In the genomic region with DNA sequence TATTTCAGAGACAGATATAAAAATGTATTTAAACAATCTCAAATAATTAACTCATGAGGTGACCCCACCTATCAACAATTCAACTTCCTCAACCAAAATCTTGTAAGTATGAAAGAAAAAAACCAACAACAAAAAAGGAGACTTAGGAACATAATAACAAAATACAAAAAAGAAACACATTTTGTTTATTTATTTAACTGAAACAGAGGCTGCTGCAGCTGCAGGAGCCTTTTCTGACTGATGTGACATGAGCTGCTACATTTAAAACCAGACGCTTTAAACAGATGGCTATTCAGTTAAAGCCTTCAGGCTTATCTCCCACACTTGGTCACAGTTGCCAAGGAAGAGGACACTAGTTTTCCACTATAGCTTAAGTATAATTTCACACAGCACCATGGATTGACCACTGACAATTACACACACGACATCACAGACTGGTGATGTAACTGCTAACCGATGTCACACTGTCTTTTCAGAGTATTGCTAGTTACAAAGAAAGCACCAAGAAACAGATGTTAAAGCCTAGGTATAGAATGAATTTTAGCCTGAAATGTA, we compare ENCODE assay signal across 8 cellular contexts.
DNase-seq lines count a peak whose midpoint lies in the region; ATAC-seq, FAIRE-seq and TF ChIP-seq lines count a peak whose summit lies in the region.

No MANE protein-coding gene starts in this region.

- POLR2A ChIA-PET in HepG2 (lab: Yijun Ruan, JAX), result no interaction called here

- H3K9ac ChIP-seq in HepG2 (ENCODE audit: insufficient read depth, low read depth, low read length), result no peak overlapping the region

- H3K4me2 ChIP-seq in HepG2 (ENCODE audit: low read depth, low read length), result no peak overlapping the region

- CTCF ChIA-PET in HepG2 (lab: Yijun Ruan, JAX; ENCODE audit: low intra/inter-chr PET ratio, low total read pairs), result no interaction called here

- no peak for FAIRE-seq in HepG2 (lab: Jason Lieb, UNC)

- intact Hi-C loops in psoas muscle (cut with DNase I) (no loop called here), HepG2 (cut with micrococcal nuclease; ENCODE audit: unreplicated experiment) (no loop called here)

- peaks cover 27% of the 10 kb centered on the region for H3K79me2 ChIP-seq in HepG2 (ENCODE audit: insufficient read depth, low read length)

- TF ChIP-seq CTCF in psoas muscle (IDR thresholded peaks at IDR 0.05) (no peak), HepG2 (CRISPR knock-in tag; IDR thresholded peaks at IDR 0.05) (no peak)

- 5 to 7% (median 6%) methylated on average over 3 of the region's 3 CpGs for WGBS in psoas muscle, 3 donors
- 80% methylated on average over 3 of the region's 3 CpGs for WGBS in HepG2 (ENCODE audit: low lambda C conversion rate)

- TF ChIP-seq RAD21 in HepG2 (CRISPR knock-in tag; IDR thresholded peaks at IDR 0.05), result no peak

- no peak for TF ChIP-seq EP300 in HepG2 (IDR thresholded peaks at IDR 0.05; ENCODE audit: low read depth in 2 of 2, low read length in 2 of 2)
- TF ChIP-seq EP300 in HepG2 (CRISPR knock-in tag; IDR thresholded peaks at IDR 0.05; ENCODE audit: borderline replicate concordance), result no peak

- H3K4me3 ChIP-seq in SJSA1 (no peak overlapping the region), psoas muscle (peak overlapping the region; percentile 32), HepG2 (replicated peaks in 1 of 3; ENCODE audit: insufficient read depth in 1 of 3, low read depth in 2 of 3, low read length in 3 of 3) (no peak overlapping the region)

- peaks cover 13% of the 10 kb centered on the region; the same call in 1 of the 2 replicates for H4K20me1 ChIP-seq in HepG2 (ENCODE audit: insufficient read depth, low read length)

- DNase-seq in NCI-H2171 treated with DMSO at 0.1 percent for 48 hours (lab: John Stamatoyannopoulos, UW) (peak; percentile 44), NCI-H2171 (lab: John Stamatoyannopoulos, UW) (no peak), SJSA1 (ENCODE audit: low read depth in 1 of 2, low spot score in 2 of 2) (peak in 1 of 2 experiments; percentile 53), psoas muscle (no peak), HepG2 (ENCODE audit: low spot score) (no peak), UCSD-AML1 (lab: John Stamatoyannopoulos, UW; ENCODE audit: unreplicated experiment) (no peak), HPDE6-E6E7 (ENCODE audit: extremely low spot score) (no peak)

- in situ Hi-C loops in HepG2 (cut with HindIII; ENCODE audit: extremely low pct_ligation_motif_present, low pct_unique_long_range_greater_than_20kb), result no loop called here

- H3K9me3 ChIP-seq in SJSA1 (replicated peaks), result no peaks in the 10 kb centered on the region
- H3K9me3 ChIP-seq in psoas muscle, result no peaks in the 10 kb centered on the region
- no peaks in the 10 kb centered on the region for H3K9me3 ChIP-seq in HepG2 (ENCODE audit: low read length)

- H2AFZ ChIP-seq in HepG2 (ENCODE audit: low read length), result no peak overlapping the region

- H3K27ac ChIP-seq in SJSA1 (peak overlapping the region; percentile 39), psoas muscle (peak overlapping the region; percentile 84), HepG2 (ENCODE audit: extremely low read length, insufficient read depth, low read length) (no peak overlapping the region)

- TF ChIP-seq POLR2A in HepG2 (IDR thresholded peaks at IDR 0.05; ENCODE audit: insufficient read depth in 1 of 2, low read depth in 2 of 2, low read length in 2 of 2), result no peak

- H3K36me3 ChIP-seq in SJSA1 (no peaks in the 10 kb centered on the region), psoas muscle (ENCODE audit: insufficient read depth in 1 of 2, low read depth in 1 of 2) (no peaks in the 10 kb centered on the region), HepG2 (replicated peaks in 1 of 2; ENCODE audit: control insufficient read depth in 1 of 2, insufficient read depth in 2 of 2, low read length in 2 of 2) (no peaks in the 10 kb centered on the region)

- no peaks in the 10 kb centered on the region for H3K27me3 ChIP-seq in SJSA1 (replicated peaks)
- no peaks in the 10 kb centered on the region for H3K27me3 ChIP-seq in psoas muscle (ENCODE audit: insufficient read depth in 3 of 3, low read length in 2 of 3)
- H3K27me3 ChIP-seq in HepG2 (ENCODE audit: control insufficient read depth in 1 of 2, insufficient read depth in 2 of 2, low read length in 2 of 2), result no peaks in the 10 kb centered on the region

- H3K4me1 ChIP-seq in SJSA1 (replicated peaks) (peaks cover 48% of the 10 kb centered on the region), psoas muscle (peaks cover 83% of the 10 kb centered on the region), HepG2 (ENCODE audit: insufficient read depth, low read length) (peaks cover 39% of the 10 kb centered on the region)

- BruUV-seq in HepG2 (replicated peaks; lab: Mats Ljungman, UMichigan), result no TSS peak

- ATAC-seq in esophagus mucosa (peak; percentile 11), psoas muscle (peak; percentile 30 to 42 (median 38)), HepG2 (no peak)

TF ChIP-seq in HepG2, 621 proteins besides CTCF, POLR2A, EP300 and RAD21 (continues in another document):
- TF ChIP-seq TAF15 (IDR thresholded peaks at IDR 0.05; ENCODE audit: low read depth, low read length, poor library complexity, severe bottlenecking) (no peak), KAT8 (CRISPR knock-in tag; IDR thresholded peaks at IDR 0.05) (no peak), NFIB (CRISPR knock-in tag; IDR thresholded peaks at IDR 0.05; ENCODE audit: borderline replicate concordance) (no peak), ZNF3 (CRISPR knock-in tag; IDR thresholded peaks at IDR 0.05) (no peak), SYNCRIP (IDR thresholded peaks at IDR 0.05; ENCODE audit: insufficient read depth, low read depth, low read length) (no peak), ZFX (CRISPR knock-in tag; IDR thresholded peaks at IDR 0.05; ENCODE audit: low read depth) (no peak), WIZ (CRISPR knock-in tag; IDR thresholded peaks at IDR 0.05) (no peak), GFI1 (CRISPR knock-in tag; IDR thresholded peaks at IDR 0.05; ENCODE audit: borderline replicate concordance) (no peak), ZNF674 (CRISPR knock-in tag; IDR thresholded peaks at IDR 0.05; ENCODE audit: low read depth) (no peak), SIX1 (CRISPR knock-in tag; IDR thresholded peaks at IDR 0.05; ENCODE audit: borderline replicate concordance) (no peak), SRY (CRISPR knock-in tag; IDR thresholded peaks at IDR 0.05) (no peak), ZNF614 (CRISPR knock-in tag; IDR thresholded peaks at IDR 0.05; ENCODE audit: borderline replicate concordance) (no peak), ZNF441 (CRISPR knock-in tag; IDR thresholded peaks at IDR 0.05; ENCODE audit: borderline replicate concordance) (no peak), FOXM1 (CRISPR knock-in tag; IDR thresholded peaks at IDR 0.05) (no peak)
- TF ChIP-seq, protein P1, sequence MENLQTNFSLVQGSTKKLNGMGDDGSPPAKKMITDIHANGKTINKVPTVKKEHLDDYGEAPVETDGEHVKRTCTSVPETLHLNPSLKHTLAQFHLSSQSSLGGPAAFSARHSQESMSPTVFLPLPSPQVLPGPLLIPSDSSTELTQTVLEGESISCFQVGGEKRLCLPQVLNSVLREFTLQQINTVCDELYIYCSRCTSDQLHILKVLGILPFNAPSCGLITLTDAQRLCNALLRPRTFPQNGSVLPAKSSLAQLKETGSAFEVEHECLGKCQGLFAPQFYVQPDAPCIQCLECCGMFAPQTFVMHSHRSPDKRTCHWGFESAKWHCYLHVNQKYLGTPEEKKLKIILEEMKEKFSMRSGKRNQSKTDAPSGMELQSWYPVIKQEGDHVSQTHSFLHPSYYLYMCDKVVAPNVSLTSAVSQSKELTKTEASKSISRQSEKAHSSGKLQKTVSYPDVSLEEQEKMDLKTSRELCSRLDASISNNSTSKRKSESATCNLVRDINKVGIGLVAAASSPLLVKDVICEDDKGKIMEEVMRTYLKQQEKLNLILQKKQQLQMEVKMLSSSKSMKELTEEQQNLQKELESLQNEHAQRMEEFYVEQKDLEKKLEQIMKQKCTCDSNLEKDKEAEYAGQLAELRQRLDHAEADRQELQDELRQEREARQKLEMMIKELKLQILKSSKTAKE (CRISPR knock-in tag; IDR thresholded peaks at IDR 0.05; ENCODE audit: borderline replicate concordance), result no peak
- TF ChIP-seq, protein P2, sequence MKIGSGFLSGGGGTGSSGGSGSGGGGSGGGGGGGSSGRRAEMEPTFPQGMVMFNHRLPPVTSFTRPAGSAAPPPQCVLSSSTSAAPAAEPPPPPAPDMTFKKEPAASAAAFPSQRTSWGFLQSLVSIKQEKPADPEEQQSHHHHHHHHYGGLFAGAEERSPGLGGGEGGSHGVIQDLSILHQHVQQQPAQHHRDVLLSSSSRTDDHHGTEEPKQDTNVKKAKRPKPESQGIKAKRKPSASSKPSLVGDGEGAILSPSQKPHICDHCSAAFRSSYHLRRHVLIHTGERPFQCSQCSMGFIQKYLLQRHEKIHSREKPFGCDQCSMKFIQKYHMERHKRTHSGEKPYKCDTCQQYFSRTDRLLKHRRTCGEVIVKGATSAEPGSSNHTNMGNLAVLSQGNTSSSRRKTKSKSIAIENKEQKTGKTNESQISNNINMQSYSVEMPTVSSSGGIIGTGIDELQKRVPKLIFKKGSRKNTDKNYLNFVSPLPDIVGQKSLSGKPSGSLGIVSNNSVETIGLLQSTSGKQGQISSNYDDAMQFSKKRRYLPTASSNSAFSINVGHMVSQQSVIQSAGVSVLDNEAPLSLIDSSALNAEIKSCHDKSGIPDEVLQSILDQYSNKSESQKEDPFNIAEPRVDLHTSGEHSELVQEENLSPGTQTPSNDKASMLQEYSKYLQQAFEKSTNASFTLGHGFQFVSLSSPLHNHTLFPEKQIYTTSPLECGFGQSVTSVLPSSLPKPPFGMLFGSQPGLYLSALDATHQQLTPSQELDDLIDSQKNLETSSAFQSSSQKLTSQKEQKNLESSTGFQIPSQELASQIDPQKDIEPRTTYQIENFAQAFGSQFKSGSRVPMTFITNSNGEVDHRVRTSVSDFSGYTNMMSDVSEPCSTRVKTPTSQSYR (CRISPR knock-in tag; IDR thresholded peaks at IDR 0.05; ENCODE audit: borderline replicate concordance), result no peak
- TF ChIP-seq, protein P3, sequence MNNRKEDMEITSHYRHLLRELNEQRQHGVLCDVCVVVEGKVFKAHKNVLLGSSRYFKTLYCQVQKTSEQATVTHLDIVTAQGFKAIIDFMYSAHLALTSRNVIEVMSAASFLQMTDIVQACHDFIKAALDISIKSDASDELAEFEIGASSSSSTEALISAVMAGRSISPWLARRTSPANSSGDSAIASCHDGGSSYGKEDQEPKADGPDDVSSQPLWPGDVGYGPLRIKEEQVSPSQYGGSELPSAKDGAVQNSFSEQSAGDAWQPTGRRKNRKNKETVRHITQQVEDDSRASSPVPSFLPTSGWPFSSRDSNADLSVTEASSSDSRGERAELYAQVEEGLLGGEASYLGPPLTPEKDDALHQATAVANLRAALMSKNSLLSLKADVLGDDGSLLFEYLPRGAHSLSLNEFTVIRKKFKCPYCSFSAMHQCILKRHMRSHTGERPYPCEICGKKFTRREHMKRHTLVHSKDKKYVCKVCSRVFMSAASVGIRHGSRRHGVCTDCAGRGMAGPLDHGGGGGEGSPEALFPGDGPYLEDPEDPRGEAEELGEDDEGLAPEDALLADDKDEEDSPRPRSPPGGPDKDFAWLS (CRISPR knock-in tag; IDR thresholded peaks at IDR 0.05; ENCODE audit: borderline replicate concordance), result no peak
